ENCODE assay signal across 9 cellular contexts in the genomic region with DNA sequence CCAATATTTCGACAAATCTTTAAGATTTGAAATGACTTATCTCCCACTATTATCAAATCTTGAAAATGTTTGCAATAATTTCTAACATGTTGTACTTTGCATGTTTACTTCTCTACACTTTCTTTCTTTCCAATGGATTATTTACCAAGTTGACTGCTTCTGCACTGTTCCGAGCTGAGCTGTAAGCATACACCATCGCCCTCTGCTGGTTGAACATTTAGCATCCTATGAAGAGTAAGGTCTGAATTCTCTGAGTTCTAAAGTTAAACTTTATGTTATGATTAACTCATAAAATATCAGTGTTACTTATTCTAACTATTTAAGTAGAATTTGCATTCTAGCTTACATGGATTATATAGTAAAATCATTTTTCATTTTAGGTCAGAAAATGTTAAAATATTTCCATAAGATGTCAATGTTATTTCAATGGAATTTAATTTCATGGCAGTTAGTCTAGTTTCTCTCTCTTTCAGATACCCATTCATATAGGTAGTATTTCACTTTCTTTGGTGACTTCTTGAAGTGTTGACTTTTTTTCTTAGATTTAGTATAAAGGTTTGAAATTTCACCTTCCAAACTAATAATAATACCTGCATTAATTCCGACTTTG.
DNase-seq lines count a peak whose midpoint lies in the region; ATAC-seq and TF ChIP-seq lines count a peak whose summit lies in the region.
"Had no signal": no experiment of that assay in that cellular context is flagged by ENCODE, and none has a peak within 500 bp of the region (broad histone marks: within the 10 kb centered on the region; RNA-seq: fewer than 3 reads in every experiment).

No MANE protein-coding gene starts in this region.

- H3K9me3 ChIP-seq in H9 (ENCODE audit: control insufficient read depth, low read depth, low read length) (no peaks in the 10 kb centered on the region), Loucy (ENCODE audit: insufficient read depth, low read depth, low read length) (no peaks in the 10 kb centered on the region), tibial nerve (peaks cover 0 to 9% (median 0%) of the 10 kb centered on the region in 4 donors)

- H3K36me3 Mint-ChIP-seq in H9 (ENCODE audit: insufficient read depth in 1 of 3, low read depth in 3 of 3), result peaks cover 0 to 9% (median 0%) of the 10 kb centered on the region in 3 experiments; a peak in 2 of 7 replicates
- no peaks in the 10 kb centered on the region for H3K36me3 Mint-ChIP-seq in activated CD8-positive, alpha-beta T cell treated with anti-CD3 and anti-CD28 coated beads, Interleukin-2, amount 10 ng/mL, durations not matched to agents 7 days and 5 days (ENCODE audit: low read depth)
- H3K36me3 Mint-ChIP-seq: IgD-negative memory B cell had no signal

- no peak overlapping the region for H4K91ac ChIP-seq in H9 (ENCODE audit: insufficient read length, low read depth, low read length)

- no peak overlapping the region for H2BK120ac ChIP-seq in H9 (ENCODE audit: low read depth, low read length, poor library complexity, severe bottlenecking)

- H3F3A ChIP-seq in Loucy (ENCODE audit: low read depth), result no peaks in the 10 kb centered on the region

- no peak overlapping the region for H3K56ac ChIP-seq in H9 (ENCODE audit: insufficient read length, low read depth, low read length)

- no peak overlapping the region for H2BK20ac ChIP-seq in H9 (ENCODE audit: low read depth, low read length, poor library complexity, severe bottlenecking)

- H3K27ac ChIP-seq in H9 (ENCODE audit: insufficient read length, low read depth, low read length) (no peak overlapping the region), tibial nerve (no peak overlapping the region)

- no peak overlapping the region for H3K4ac ChIP-seq in H9 (ENCODE audit: low read depth, low read length)

- H2BK15ac ChIP-seq in H9 (ENCODE audit: low read depth, low read length), result no peak overlapping the region

- no peak overlapping the region for H3K27ac Mint-ChIP-seq in H9
- H3K27ac Mint-ChIP-seq in activated CD8-positive, alpha-beta T cell treated with anti-CD3 and anti-CD28 coated beads, Interleukin-2, amount 10 ng/mL, durations not matched to agents 7 days and 5 days, result no peak overlapping the region
- H3K27ac Mint-ChIP-seq: IgD-negative memory B cell had no signal

- no peaks in the 10 kb centered on the region for H3K9me2 ChIP-seq in Loucy (replicated peaks; ENCODE audit: low read depth, low read length)

- H3T11ph ChIP-seq in H9 (ENCODE audit: low read length), result no peak overlapping the region

- H3K23me2 ChIP-seq in H9 (ENCODE audit: insufficient read length, low read depth, low read length, poor library complexity, severe bottlenecking), result no peaks in the 10 kb centered on the region

- H3K27me3 Mint-ChIP-seq in H9 (ENCODE audit: low read depth), result no peaks in the 10 kb centered on the region; the same call in 1 of the 2 replicates
- H3K27me3 Mint-ChIP-seq in activated CD8-positive, alpha-beta T cell treated with anti-CD3 and anti-CD28 coated beads, Interleukin-2, amount 10 ng/mL, durations not matched to agents 7 days and 5 days (ENCODE audit: low read depth), result no peaks in the 10 kb centered on the region
- H3K27me3 Mint-ChIP-seq: IgD-negative memory B cell had no signal

- H3K79me2 ChIP-seq in H9 (ENCODE audit: insufficient read depth, low read length), result no peaks in the 10 kb centered on the region
- H3K79me2 ChIP-seq in Loucy (ENCODE audit: insufficient read depth, low read length), result no peaks in the 10 kb centered on the region

- H3K14ac ChIP-seq in H9 (ENCODE audit: insufficient read depth, low read length), result no peak overlapping the region

- no peak for TF ChIP-seq EP300 in tibial nerve (IDR thresholded peaks at IDR 0.05)

- no CpG with 5 or more reads among the region's 4 CpGs for WGBS in H9 (ENCODE audit: extremely low coverage, insufficient read length, low lambda C conversion rate)
- WGBS in tibial nerve, 2 donors, result 41 to 44% methylated on average over 4 of the region's 4 CpGs

- POLR2A ChIA-PET in activated CD8-positive, alpha-beta T cell treated with anti-CD3 and anti-CD28 coated beads, Interleukin-2, amount 10 ng/mL, durations not matched to agents 7 days and 5 days (lab: Charles Lee), result no interaction called here

- no peak for TF ChIP-seq POLR2A in tibial nerve (IDR thresholded peaks at IDR 0.05)

- H2BK12ac ChIP-seq in H9 (ENCODE audit: insufficient read length, low read depth, low read length), result no peak overlapping the region

- H3K9me3 Mint-ChIP-seq in H9, result peaks cover 8 to 10% of the 10 kb centered on the region in 2 experiments; a peak in 4 of 5 replicates
- no peaks in the 10 kb centered on the region for H3K9me3 Mint-ChIP-seq in activated CD8-positive, alpha-beta T cell treated with anti-CD3 and anti-CD28 coated beads, Interleukin-2, amount 10 ng/mL, durations not matched to agents 7 days and 5 days (ENCODE audit: insufficient read depth)

- CTCF ChIA-PET in activated CD8-positive, alpha-beta T cell treated with anti-CD3 and anti-CD28 coated beads, Interleukin-2, amount 10 ng/mL, durations not matched to agents 7 days and 5 days (lab: Charles Lee), result interaction anchor here (0.7 to 1.7 kb wide), 4 partner anchors 10 to 570 kb away, joined by 3 to 5 read pairs (median 4); no protein-coding TSS in a partner anchor

- H4K20me1 ChIP-seq in H9 (ENCODE audit: control insufficient read depth, insufficient read depth, insufficient read length) (no peaks in the 10 kb centered on the region), Loucy (ENCODE audit: insufficient read depth, low read length, poor library complexity, severe bottlenecking) (no peaks in the 10 kb centered on the region)

- TF ChIP-seq CTCF in H9 (conservative IDR thresholded peaks at IDR 0.05) (peak; percentile 90), Loucy (conservative IDR thresholded peaks at IDR 0.05; ENCODE audit: low read length) (peak; percentile 99), tibial nerve (IDR thresholded peaks at IDR 0.05) (peak; percentile 33 to 47 (median 36))

- no peak overlapping the region for H3K23ac ChIP-seq in H9 (ENCODE audit: insufficient read length, low read depth, low read length)

- H2AFZ ChIP-seq in H9 (ENCODE audit: low read length), result no peak overlapping the region
- no peak overlapping the region for H2AFZ ChIP-seq in Loucy (ENCODE audit: low read length)

- H4K5ac ChIP-seq in H9 (ENCODE audit: insufficient read length, low read depth, low read length), result no peak overlapping the region

- H3K27me3 ChIP-seq in H9 (ENCODE audit: insufficient read depth, low read length) (no peaks in the 10 kb centered on the region), Loucy (ENCODE audit: insufficient read depth, low read length, poor library complexity, severe bottlenecking) (no peaks in the 10 kb centered on the region), tibial nerve (no peaks in the 10 kb centered on the region)

- H3K4me1 ChIP-seq in H9 (ENCODE audit: insufficient read depth, low read length) (no peaks in the 10 kb centered on the region), Loucy (ENCODE audit: insufficient read depth, low read length, poor library complexity, severe bottlenecking) (no peaks in the 10 kb centered on the region), tibial nerve (no peaks in the 10 kb centered on the region)

- peak; percentile 0 to 28 (median 3) for DNase-seq in stimulated activated CD4-positive, alpha-beta T cell treated with anti-CD3 and anti-CD28 coated beads, Interleukin-12 subunit alpha, Interleukin-12 subunit beta, amount 100 ng/mL, for 48 hours (ENCODE audit: low read depth in 2 of 3, low spot score in 1 of 3)
- DNase-seq in stimulated activated CD4-positive, alpha-beta T cell treated with anti-CD3 and anti-CD28 coated beads, Interleukin-1b, Interleukin-23, amount 100 ng/mL, for 48 hours, result no peak
- DNase-seq in H9, result peak; percentile 27
- peak; percentile 33 for DNase-seq in activated CD8-positive, alpha-beta T cell treated with anti-CD3 and anti-CD28 coated beads, Interleukin-2, amount 10 ng/mL, durations not matched to agents 7 days and 5 days
- DNase-seq in iPS-NIHi7 (ENCODE audit: extremely low spot score), result peak; percentile 50
- peak in 1 of 2 donors; percentile 66 for DNase-seq in tibial nerve (ENCODE audit: low spot score in 2 of 2)
- DNase-seq in mesenteric fat pad (ENCODE audit: low spot score), result no peak

- no peak overlapping the region for H4K8ac ChIP-seq in H9 (replicated peaks; ENCODE audit: insufficient read length, low read depth, low read length)

- ATAC-seq in activated CD8-positive, alpha-beta T cell treated with anti-CD3 and anti-CD28 coated beads, Interleukin-2, amount 10 ng/mL, durations not matched to agents 7 days and 5 days, result no peak

- no peak overlapping the region for H2BK5ac ChIP-seq in H9 (ENCODE audit: insufficient read length, low read length)

- H3K18ac ChIP-seq in H9 (ENCODE audit: insufficient read length, low read depth, low read length), result no peak overlapping the region

- no peak overlapping the region for H3K4me3 Mint-ChIP-seq in H9
- no peak overlapping the region for H3K4me3 Mint-ChIP-seq in activated CD8-positive, alpha-beta T cell treated with anti-CD3 and anti-CD28 coated beads, Interleukin-2, amount 10 ng/mL, durations not matched to agents 7 days and 5 days
- H3K4me3 Mint-ChIP-seq: IgD-negative memory B cell had no signal

- no peak overlapping the region for H2AK5ac ChIP-seq in H9 (ENCODE audit: insufficient read length, low read length)

- no peaks in the 10 kb centered on the region for H3K79me1 ChIP-seq in H9 (ENCODE audit: insufficient read depth, low read depth, low read length, poor library complexity, severe bottlenecking)

- H3K4me2 ChIP-seq in H9 (ENCODE audit: insufficient read depth, insufficient read length, low read length), result no peak overlapping the region
- H3K4me2 ChIP-seq in Loucy (ENCODE audit: low read depth, low read length, poor library complexity, severe bottlenecking), result no peak overlapping the region

- H3K9ac ChIP-seq in H9 (ENCODE audit: extremely low read depth, insufficient read length, low read length) (no peak overlapping the region), Loucy (ENCODE audit: low read depth, low read length, poor library complexity, severe bottlenecking) (no peak overlapping the region)

- no peaks in the 10 kb centered on the region for H3K4me1 Mint-ChIP-seq in H9
- H3K4me1 Mint-ChIP-seq in activated CD8-positive, alpha-beta T cell treated with anti-CD3 and anti-CD28 coated beads, Interleukin-2, amount 10 ng/mL, durations not matched to agents 7 days and 5 days (ENCODE audit: low read depth), result no peaks in the 10 kb centered on the region
- H3K4me1 Mint-ChIP-seq: IgD-negative memory B cell had no signal

- H3K36me3 ChIP-seq in Loucy (ENCODE audit: insufficient read depth, low read length) (no peaks in the 10 kb centered on the region), tibial nerve (no peaks in the 10 kb centered on the region)

- H3K4me3 ChIP-seq in Loucy (ENCODE audit: low read length, poor library complexity, severe bottlenecking) (no peak overlapping the region), tibial nerve (no peak overlapping the region)

Comparison
In these comparisons a context has a peak if more than half of its experiments do, and no peak if none do; other contexts are left out.
1. DNase-seq: peak in stimulated activated CD4-positive, alpha-beta T cell treated with anti-CD3 and anti-CD28 coated beads, Interleukin-12 subunit alpha, Interleukin-12 subunit beta, amount 100 ng/mL, for 48 hours (3 of 3), H9 (single experiment), activated CD8-positive, alpha-beta T cell treated with anti-CD3 and anti-CD28 coated beads, Interleukin-2, amount 10 ng/mL, durations not matched to agents 7 days and 5 days (single experiment) and iPS-NIHi7 (single experiment); none in stimulated activated CD4-positive, alpha-beta T cell treated with anti-CD3 and anti-CD28 coated beads, Interleukin-1b, Interleukin-23, amount 100 ng/mL, for 48 hours (single experiment) and mesenteric fat pad (single experiment).
2. CTCF ChIP-seq: peak in every context shown above with its lines; median percentile 99 in Loucy; 90 in H9; 36 in tibial nerve.